Comparison of ENCODE assay signal across 10 cellular contexts in genomic region chr9:110744753-110745522, GRCh38.
DNase-seq lines count a peak whose midpoint lies in the region; FAIRE-seq and TF ChIP-seq lines count a peak whose summit lies in the region.
"Had no signal": no experiment of that assay in that cellular context is flagged by ENCODE, and none has a peak within 500 bp of the region (broad histone marks: within the 10 kb centered on the region; RNA-seq: fewer than 3 reads in every experiment).

No MANE protein-coding gene starts in this region.

- H3K36me3 ChIP-seq in testis (ENCODE audit: low read depth, missing control alignments): no peaks in the 10 kb centered on the region
- H3K36me3 ChIP-seq in CD4-positive, alpha-beta memory T cell (ENCODE audit: insufficient read depth, low read length): no peaks in the 10 kb centered on the region

- CTCF ChIA-PET in activated CD4-positive, alpha-beta memory T cell treated with anti-CD3 and anti-CD28 coated beads, Interleukin-2, amount 10 ng/mL, durations not matched to agents 7 days and 5 days (lab: Charles Lee): no interaction called here
- CTCF ChIA-PET in CD4-positive, alpha-beta memory T cell (lab: Charles Lee; ENCODE audit: partially characterized antibody): no interaction called here

- no peak overlapping the region for H3K27ac Mint-ChIP-seq in activated CD4-positive, alpha-beta memory T cell treated with anti-CD3 and anti-CD28 coated beads, Interleukin-2, amount 10 ng/mL, durations not matched to agents 7 days and 5 days
- no peak overlapping the region for H3K27ac Mint-ChIP-seq in CD14-positive monocyte
- no peak overlapping the region for H3K27ac Mint-ChIP-seq in CD4-positive, alpha-beta memory T cell

- H3K4me1 ChIP-seq in testis: peaks cover 11% of the 10 kb centered on the region
- no peaks in the 10 kb centered on the region for H3K4me1 ChIP-seq in CD4-positive, alpha-beta memory T cell (ENCODE audit: insufficient read depth, low read length)

- peak overlapping the region in 1 of 2 donors; percentile 73 for H3K27ac ChIP-seq in testis
- no peak overlapping the region for H3K27ac ChIP-seq in CD4-positive, alpha-beta memory T cell (ENCODE audit: low read depth, low read length)

- DNase-seq in HFF-Myc (ENCODE audit: extremely low read depth, low read depth) (peak; percentile 96), astrocyte of the spinal cord (ENCODE audit: low read depth, low spot score) (peak; percentile 98), testis (peak; percentile 23), CD14-positive monocyte (ENCODE audit: low spot score) (no peak), GM10266 (ENCODE audit: extremely low spot score) (no peak)
- DNase-seq in activated CD4-positive, alpha-beta memory T cell treated with anti-CD3 and anti-CD28 coated beads, Interleukin-2, amount 10 ng/mL, durations not matched to agents 7 days and 5 days: no peak
- no peak for DNase-seq in CD4-positive, alpha-beta memory T cell
- DNase-seq: activated CD4-positive, alpha-beta T cell treated with anti-CD3 and anti-CD28 coated beads for 4 hours had no signal

- intact Hi-C loops in testis (cut with DNase I; ENCODE audit: low total_unique reads): no loop called here
- intact Hi-C loops in CD14-positive monocyte (cut with micrococcal nuclease): no loop called here
- intact Hi-C loops in CD4-positive, alpha-beta memory T cell (cut with micrococcal nuclease): no loop called here

- H3K4me3 Mint-ChIP-seq in activated CD4-positive, alpha-beta memory T cell treated with anti-CD3 and anti-CD28 coated beads, Interleukin-2, amount 10 ng/mL, durations not matched to agents 7 days and 5 days: no peak overlapping the region
- no peak overlapping the region for H3K4me3 Mint-ChIP-seq in CD14-positive monocyte
- H3K4me3 Mint-ChIP-seq in CD4-positive, alpha-beta memory T cell: no peak overlapping the region

- TF ChIP-seq POLR2A in testis (IDR thresholded peaks at IDR 0.05): no peak

- in situ Hi-C loops in astrocyte of the spinal cord (cut with HindIII; ENCODE audit: low sequenced_read_pairs): no loop called here

- TF ChIP-seq CTCF in HFF-Myc (IDR thresholded peaks at IDR 0.05; ENCODE audit: low read depth, low read length, missing control alignments) (no peak), astrocyte of the spinal cord (IDR thresholded peaks at IDR 0.05; ENCODE audit: low read depth, low read length) (no peak), testis (IDR thresholded peaks at IDR 0.05) (no peak), CD14-positive monocyte (IDR thresholded peaks at IDR 0.05) (no peak), GM10266 (IDR thresholded peaks at IDR 0.05; ENCODE audit: control insufficient read depth, insufficient read depth, low read depth, missing control alignments) (no peak)

- no peaks in the 10 kb centered on the region for H3K36me3 Mint-ChIP-seq in activated CD4-positive, alpha-beta memory T cell treated with anti-CD3 and anti-CD28 coated beads, Interleukin-2, amount 10 ng/mL, durations not matched to agents 7 days and 5 days (ENCODE audit: low read depth)
- no peaks in the 10 kb centered on the region for H3K36me3 Mint-ChIP-seq in CD14-positive monocyte
- H3K36me3 Mint-ChIP-seq in CD4-positive, alpha-beta memory T cell: no peaks in the 10 kb centered on the region

- no peaks in the 10 kb centered on the region for H3K4me1 Mint-ChIP-seq in activated CD4-positive, alpha-beta memory T cell treated with anti-CD3 and anti-CD28 coated beads, Interleukin-2, amount 10 ng/mL, durations not matched to agents 7 days and 5 days
- no peaks in the 10 kb centered on the region for H3K4me1 Mint-ChIP-seq in CD14-positive monocyte
- no peaks in the 10 kb centered on the region for H3K4me1 Mint-ChIP-seq in CD4-positive, alpha-beta memory T cell

- POLR2A ChIA-PET in activated CD4-positive, alpha-beta memory T cell treated with anti-CD3 and anti-CD28 coated beads, Interleukin-2, amount 10 ng/mL, durations not matched to agents 7 days and 5 days (lab: Charles Lee): no interaction called here
- POLR2A ChIA-PET in CD4-positive, alpha-beta memory T cell (lab: Charles Lee; ENCODE audit: partially characterized antibody): no interaction called here

- peaks cover 2% of the 10 kb centered on the region for H3K9me3 Mint-ChIP-seq in activated CD4-positive, alpha-beta memory T cell treated with anti-CD3 and anti-CD28 coated beads, Interleukin-2, amount 10 ng/mL, durations not matched to agents 7 days and 5 days
- H3K9me3 Mint-ChIP-seq in CD14-positive monocyte: peaks cover 0 to 4% (median 0%) of the 10 kb centered on the region in 7 donors
- H3K9me3 Mint-ChIP-seq in CD4-positive, alpha-beta memory T cell: peaks cover 0 to 4% (median 0%) of the 10 kb centered on the region in 8 donors

- FAIRE-seq in islet of Langerhans (lab: Jason Lieb, UNC): peak; percentile 36
- FAIRE-seq: K562 had no signal

- H3K27me3 Mint-ChIP-seq in activated CD4-positive, alpha-beta memory T cell treated with anti-CD3 and anti-CD28 coated beads, Interleukin-2, amount 10 ng/mL, durations not matched to agents 7 days and 5 days: no peaks in the 10 kb centered on the region
- H3K27me3 Mint-ChIP-seq in CD14-positive monocyte (ENCODE audit: low read depth in 3 of 3): peaks cover 0 to 3% (median 1%) of the 10 kb centered on the region in 3 donors
- H3K27me3 Mint-ChIP-seq in CD4-positive, alpha-beta memory T cell: no peaks in the 10 kb centered on the region

- no peaks in the 10 kb centered on the region for H3K27me3 ChIP-seq in testis
- H3K27me3 ChIP-seq in CD4-positive, alpha-beta memory T cell (ENCODE audit: insufficient read depth, low read length): no peaks in the 10 kb centered on the region

- H3K4me3 ChIP-seq in HFF-Myc (replicated peaks; ENCODE audit: low read depth, low read length): no peak overlapping the region
- H3K4me3 ChIP-seq in astrocyte of the spinal cord (ENCODE audit: low read depth, low read length): no peak overlapping the region
- no peak overlapping the region for H3K4me3 ChIP-seq in testis
- no peak overlapping the region for H3K4me3 ChIP-seq in CD4-positive, alpha-beta memory T cell (ENCODE audit: low read length in 2 of 2)
- H3K4me3 ChIP-seq: K562 had no signal

- no peaks in the 10 kb centered on the region for H3K9me3 ChIP-seq in testis
- no peaks in the 10 kb centered on the region for H3K9me3 ChIP-seq in CD4-positive, alpha-beta memory T cell (ENCODE audit: control insufficient read depth in 1 of 2, low read length in 2 of 2)

- 56 to 61% methylated on average over 4 of the region's 4 CpGs for WGBS in testis, 2 donors

Comparison
In these comparisons a context has a peak if more than half of its experiments do, and no peak if none do; other contexts are left out.
1. DNase-seq: peak in HFF-Myc (single experiment), astrocyte of the spinal cord (single experiment) and testis (single experiment); none in activated CD4-positive, alpha-beta memory T cell treated with anti-CD3 and anti-CD28 coated beads, Interleukin-2, amount 10 ng/mL, durations not matched to agents 7 days and 5 days (single experiment), CD14-positive monocyte (single experiment), CD4-positive, alpha-beta memory T cell (0 of 5) and GM10266 (single experiment).